Comparison of ENCODE assay signal across 8 cellular contexts in genomic region chr9:62801961-62802718, GRCh38.
DNase-seq lines count a peak whose midpoint lies in the region; ATAC-seq, FAIRE-seq and TF ChIP-seq lines count a peak whose summit lies in the region.
"Not testable (repeated sequence)": the region's sequence is repeated elsewhere in the genome, so short reads cannot be mapped to it uniquely, and the experiment has no call there.

No MANE protein-coding gene starts in this region.

- H3K27me3 ChIP-seq in HAP-1 (ENCODE audit: low read depth); prostate gland (replicated peaks; ENCODE audit: insufficient read depth): not testable (repeated sequence)
- H3K27me3 ChIP-seq in upper lobe of right lung = peaks cover 58% of the 10 kb centered on the region

- H3K27ac ChIP-seq in prostate gland (peak overlapping the region; percentile 27 to 53), upper lobe of right lung (peak overlapping the region; percentile 83)

- 6% methylated on average over 63 of the region's 63 CpGs for WGBS in prostate gland

- H3K9me3 Mint-ChIP-seq in activated CD4-positive, alpha-beta T cell treated with anti-CD3 and anti-CD28 coated beads, Interleukin-2, amount 10 ng/mL, durations not matched to agents 7 days and 5 days = not testable (repeated sequence)

- H3K36me3 Mint-ChIP-seq in activated CD4-positive, alpha-beta T cell treated with anti-CD3 and anti-CD28 coated beads, Interleukin-2, amount 10 ng/mL, durations not matched to agents 7 days and 5 days (ENCODE audit: low read depth) = peaks cover 15% of the 10 kb centered on the region

- in situ Hi-C loops in HAP-1 (cut with MboI; ENCODE audit: low sequenced_read_pairs) = not testable (repeated sequence)

- FAIRE-seq in HTR-8/SVneo (lab: Jason Lieb, UNC) = not testable (repeated sequence)

- not testable (repeated sequence) for H3K9me3 ChIP-seq in HAP-1; iPS-18c (ENCODE audit: control insufficient read depth, insufficient read depth, low read length); prostate gland; upper lobe of right lung

- H3K27me3 Mint-ChIP-seq in activated CD4-positive, alpha-beta T cell treated with anti-CD3 and anti-CD28 coated beads, Interleukin-2, amount 10 ng/mL, durations not matched to agents 7 days and 5 days = peaks cover 57% of the 10 kb centered on the region

- H3K36me3 ChIP-seq in HAP-1 (replicated peaks); prostate gland; upper lobe of right lung: not testable (repeated sequence)

- CTCF ChIA-PET in activated CD4-positive, alpha-beta T cell treated with anti-CD3 and anti-CD28 coated beads, Interleukin-2, amount 10 ng/mL, durations not matched to agents 7 days and 5 days (lab: Charles Lee) = interaction anchor here (1.2 kb wide), 1 partner anchor 1015 kb away, joined by 3 read pairs; no protein-coding TSS in a partner anchor

- ATAC-seq in GM18499 (IDR thresholded peaks at IDR 0.05; ENCODE audit: insufficient read depth, unreplicated experiment) = peak; percentile 98
- ATAC-seq in upper lobe of right lung = peak; percentile 99

- TF ChIP-seq CTCF in prostate gland (IDR thresholded peaks at IDR 0.05) = peak in 1 of 4 experiments; percentile 7
- TF ChIP-seq CTCF in upper lobe of right lung (IDR thresholded peaks at IDR 0.05) = not testable (repeated sequence)

- intact Hi-C loops in prostate gland (cut with DNase I); upper lobe of right lung (cut with DNase I): not testable (repeated sequence)

- TF ChIP-seq POLR2A in prostate gland (IDR thresholded peaks at IDR 0.05) = peak; percentile 11

- H3K27ac Mint-ChIP-seq in activated CD4-positive, alpha-beta T cell treated with anti-CD3 and anti-CD28 coated beads, Interleukin-2, amount 10 ng/mL, durations not matched to agents 7 days and 5 days = peak overlapping the region; percentile 64

- H3K4me1 ChIP-seq in HAP-1; prostate gland (replicated peaks): not testable (repeated sequence)
- peaks cover 10% of the 10 kb centered on the region for H3K4me1 ChIP-seq in upper lobe of right lung

- peaks cover 35% of the 10 kb centered on the region for H3K4me1 Mint-ChIP-seq in activated CD4-positive, alpha-beta T cell treated with anti-CD3 and anti-CD28 coated beads, Interleukin-2, amount 10 ng/mL, durations not matched to agents 7 days and 5 days

- peak overlapping the region; percentile 69 for H3K4me3 Mint-ChIP-seq in activated CD4-positive, alpha-beta T cell treated with anti-CD3 and anti-CD28 coated beads, Interleukin-2, amount 10 ng/mL, durations not matched to agents 7 days and 5 days

- POLR2A ChIA-PET in activated CD4-positive, alpha-beta T cell treated with anti-CD3 and anti-CD28 coated beads, Interleukin-2, amount 10 ng/mL, durations not matched to agents 7 days and 5 days (lab: Charles Lee) = not testable (repeated sequence)

- peak; percentile 81 to 93 for DNase-seq in HAP-1 (ENCODE audit: low spot score in 2 of 2)
- peak; percentile 73 for DNase-seq in HTR-8/SVneo (ENCODE audit: insufficient read length, low spot score)
- peak; percentile 47 for DNase-seq in activated CD4-positive, alpha-beta T cell treated with anti-CD3 and anti-CD28 coated beads, Interleukin-2, amount 10 ng/mL, durations not matched to agents 7 days and 5 days
- DNase-seq in cerebellum (ENCODE audit: low spot score) = peak; percentile 54
- DNase-seq in prostate gland (ENCODE audit: low spot score) = peak; percentile 67
- peak; percentile 94 for DNase-seq in upper lobe of right lung

- H3K4me3 ChIP-seq in HAP-1 (peak overlapping the region; percentile 30), iPS-18c (ENCODE audit: insufficient read depth, low read depth, low read length) (peak overlapping the region; percentile 54), prostate gland (peak overlapping the region; percentile 29 to 38), upper lobe of right lung (peak overlapping the region; percentile 56)

Comparison
In these comparisons a context has a peak if more than half of its experiments do, and no peak if none do; other contexts are left out.
1. Peak in every context shown above with its lines: DNase-seq, ATAC-seq, H3K4me3 ChIP-seq and H3K27ac ChIP-seq.